ENCODE assay signal across 11 cellular contexts in genomic region chr9:128891354-128892222, GRCh38. TPM values are rescaled to one million over a fixed set of nuclear protein-coding genes. Genes with fewer than 3 reads are reported as not detected.
DNase-seq lines count a peak whose midpoint lies in the region; ATAC-seq and TF ChIP-seq lines count a peak whose summit lies in the region.
"Had no signal": no experiment of that assay in that cellular context is flagged by ENCODE, and none has a peak within 500 bp of the region (broad histone marks: within the 10 kb centered on the region; RNA-seq: fewer than 3 reads in every experiment).

No MANE protein-coding gene starts in this region.

- H3K27me3 ChIP-seq in thoracic aorta (replicated peaks; ENCODE audit: insufficient read depth): no peaks in the 10 kb centered on the region

- H3K9me3 Mint-ChIP-seq in T-helper 2 cell treated with Interferon-gamma antibody and Interleukin-4, amounts not matched to agents 5 μg/mL and 100 μg/mL, for 36 hours: no peaks in the 10 kb centered on the region
- H3K9me3 Mint-ChIP-seq: WTC11 had no signal

- peaks cover 19% of the 10 kb centered on the region for H3K4me1 Mint-ChIP-seq in T-helper 2 cell treated with Interferon-gamma antibody and Interleukin-4, amounts not matched to agents 5 μg/mL and 100 μg/mL, for 36 hours (ENCODE audit: low read depth)

- peaks cover 29 to 76% of the 10 kb centered on the region in 2 donors for H3K4me1 ChIP-seq in thoracic aorta (ENCODE audit: control insufficient read depth in 1 of 2, low read depth in 2 of 2)

- H3K27ac ChIP-seq in thoracic aorta: peak overlapping the region; percentile 78 to 97

- ATAC-seq in thoracic aorta (ENCODE audit: insufficient number of reproducible peaks, low FRiP score, low read depth): peak; percentile 13
- ATAC-seq: WTC11 had no signal

- no peak for DNase-seq in T-helper 2 cell treated with Interferon-gamma antibody and Interleukin-4, amounts not matched to agents 5 μg/mL and 100 μg/mL, for 36 hours (ENCODE audit: low spot score)
- DNase-seq in T-helper 2 cell: no peak
- DNase-seq in fibroblast of the aortic adventitia (ENCODE audit: low read depth): peak; percentile 31
- DNase-seq in thoracic aorta (ENCODE audit: low spot score): no peak
- DNase-seq in head of caudate nucleus: no peak
- DNase-seq in activated CD4-positive, alpha-beta T cell treated with anti-CD3 and anti-CD28 coated beads for 1 hour: no peak
- DNase-seq: ACHN; central memory CD4-positive, alpha-beta T cell; NCI-H446 treated with DMSO at 0.1 percent for 48 hours had no signal

- TF ChIP-seq CTCF in fibroblast of the aortic adventitia (IDR thresholded peaks at IDR 0.05; ENCODE audit: insufficient read depth, low read length): no peak
- TF ChIP-seq CTCF in thoracic aorta (IDR thresholded peaks at IDR 0.05): no peak

- H3K36me3 Mint-ChIP-seq in T-helper 2 cell treated with Interferon-gamma antibody and Interleukin-4, amounts not matched to agents 5 μg/mL and 100 μg/mL, for 36 hours (ENCODE audit: low read depth): peaks cover 54% of the 10 kb centered on the region

- no peaks in the 10 kb centered on the region for H3K27me3 Mint-ChIP-seq in T-helper 2 cell treated with Interferon-gamma antibody and Interleukin-4, amounts not matched to agents 5 μg/mL and 100 μg/mL, for 36 hours (ENCODE audit: low read depth)

- no peak overlapping the region for H3K4me3 ChIP-seq in fibroblast of the aortic adventitia (ENCODE audit: low read depth, low read length)
- H3K4me3 ChIP-seq in thoracic aorta: peak overlapping the region; percentile 63

- no peaks in the 10 kb centered on the region for H3K9me3 ChIP-seq in thoracic aorta

- H3K4me3 Mint-ChIP-seq in T-helper 2 cell treated with Interferon-gamma antibody and Interleukin-4, amounts not matched to agents 5 μg/mL and 100 μg/mL, for 36 hours: no peak overlapping the region
- H3K4me3 Mint-ChIP-seq: WTC11 had no signal

- intact Hi-C loops in head of caudate nucleus (cut with DNase I): no loop called here

- H3K27ac Mint-ChIP-seq in T-helper 2 cell treated with Interferon-gamma antibody and Interleukin-4, amounts not matched to agents 5 μg/mL and 100 μg/mL, for 36 hours: peak overlapping the region; percentile 72

- H3K36me3 ChIP-seq in thoracic aorta: peaks cover 38% of the 10 kb centered on the region

RNA-seq across cellular contexts. Expression of gene LRRC8A, which starts 9.7 kb away (rescaled TPM):
- total RNA-seq in fibroblast of the aortic adventitia (ENCODE audit: low replicate concordance) (19.6 and 50.6 TPM in 2 replicates), thoracic aorta (100 to 1,000 TPM; 125 to 161 TPM)

RNA-seq across cellular contexts. Expression of gene KYAT1, which starts 9.8 kb away (rescaled TPM):
- total RNA-seq in fibroblast of the aortic adventitia (ENCODE audit: low replicate concordance): 5.3 and 6.8 TPM in 2 replicates
- total RNA-seq in thoracic aorta: 10 to 100 TPM in 1 of 2 donors, 1 to 10 TPM in 1; 5.4 to 14.2 TPM

RNA-seq across cellular contexts. Expression of gene PHYHD1, which starts 29.2 kb away (rescaled TPM):
- total RNA-seq in fibroblast of the aortic adventitia (ENCODE audit: low replicate concordance) (8.5 and 13.1 TPM in 2 replicates), thoracic aorta (10 to 100 TPM; 21.1 to 36.3 TPM)
- total RNA-seq: H4 had no signal

RNA-seq across cellular contexts. Expression of gene DOLK, which starts 55.8 kb away (rescaled TPM):
- total RNA-seq in fibroblast of the aortic adventitia (ENCODE audit: low replicate concordance) (17.6 and 27.4 TPM in 2 replicates), thoracic aorta (10 to 100 TPM; 10.6 to 17.6 TPM)

RNA-seq across cellular contexts. Expression of gene NUP188, which starts 55.9 kb away (rescaled TPM):
- total RNA-seq in fibroblast of the aortic adventitia (ENCODE audit: low replicate concordance) (37.0 and 69.1 TPM in 2 replicates), thoracic aorta (100 to 1,000 TPM in 1 of 2 donors, 10 to 100 TPM in 1; 75.7 to 106 TPM)
